In genomic region chr5:58366461-58366860, GRCh38 we compare ENCODE assay signal across 16 cellular contexts.
DNase-seq lines count a peak whose midpoint lies in the region; ATAC-seq and TF ChIP-seq lines count a peak whose summit lies in the region.
"Had no signal": no experiment of that assay in that cellular context is flagged by ENCODE, and none has a peak within 500 bp of the region (broad histone marks: within the 10 kb centered on the region; RNA-seq: fewer than 3 reads in every experiment).

No MANE protein-coding gene starts in this region.

- CTCF ChIA-PET in SK-N-SH (lab: Yijun Ruan, JAX), result no interaction called here

- H3K9me3 ChIP-seq in fibroblast of lung (ENCODE audit: control insufficient read depth, insufficient read depth, low read depth, low read length) (no peaks in the 10 kb centered on the region), mesenchymal stem cell (ENCODE audit: control insufficient read depth, low read length) (no peaks in the 10 kb centered on the region), SK-N-SH (no peaks in the 10 kb centered on the region)

- H2AK5ac ChIP-seq in mesenchymal stem cell (ENCODE audit: low read length, severe bottlenecking), result no peak overlapping the region

- no peak for TF ChIP-seq RAD21 in SK-N-SH (IDR thresholded peaks at IDR 0.05; ENCODE audit: low read length)

- H3K14ac ChIP-seq in mesenchymal stem cell (ENCODE audit: low read length in 2 of 2), result no peak overlapping the region

- POLR2A ChIA-PET in SK-N-SH (lab: Yijun Ruan, JAX), result no interaction called here

- no peak overlapping the region for H2BK120ac ChIP-seq in mesenchymal stem cell (ENCODE audit: low read depth, low read length)

- H3K4me1 ChIP-seq in fibroblast of lung (ENCODE audit: control insufficient read depth, extremely low read depth, insufficient read depth, low read length) (no peaks in the 10 kb centered on the region), mesenchymal stem cell (ENCODE audit: control insufficient read depth, insufficient read depth, low read depth, low read length) (no peaks in the 10 kb centered on the region), SK-N-SH (ENCODE audit: control insufficient read depth in 1 of 2, insufficient read depth in 2 of 2, low read depth in 1 of 2, low read length in 1 of 2) (no peaks in the 10 kb centered on the region)
- H3K4me1 ChIP-seq: parathyroid adenoma had no signal

- H3K27me3 ChIP-seq in fibroblast of lung (ENCODE audit: control insufficient read depth, insufficient read depth, low read length), result no peaks in the 10 kb centered on the region
- H3K27me3 ChIP-seq in mesenchymal stem cell (ENCODE audit: control insufficient read depth in 1 of 2, insufficient read depth in 1 of 2, low read length in 2 of 2), result no peaks in the 10 kb centered on the region
- no peaks in the 10 kb centered on the region for H3K27me3 ChIP-seq in SK-N-SH (ENCODE audit: insufficient read depth)

- TF ChIP-seq CTCF in fibroblast of lung (conservative IDR thresholded peaks at IDR 0.05 in 1 of 2, IDR thresholded peaks at IDR 0.05 in 1 of 2; ENCODE audit: low read depth in 1 of 2, low read length in 2 of 2), result no peak
- TF ChIP-seq CTCF in SK-N-SH (IDR thresholded peaks at IDR 0.05), result no peak

- H2AFZ ChIP-seq in fibroblast of lung (ENCODE audit: low read length) (no peak overlapping the region), mesenchymal stem cell (ENCODE audit: low read depth, low read length) (no peak overlapping the region), SK-N-SH (ENCODE audit: low read depth) (no peak overlapping the region)
- H2AFZ ChIP-seq: parathyroid adenoma had no signal

- no peak overlapping the region for H3K18ac ChIP-seq in mesenchymal stem cell (ENCODE audit: low read depth in 1 of 2, low read length in 2 of 2)

- no peak overlapping the region for H3K9ac ChIP-seq in fibroblast of lung (ENCODE audit: insufficient read depth, low read length)
- H3K9ac ChIP-seq in mesenchymal stem cell (ENCODE audit: low read length), result peak overlapping the region; percentile 12
- no peak overlapping the region for H3K9ac ChIP-seq in SK-N-SH
- H3K9ac ChIP-seq: parathyroid adenoma had no signal

- H2BK12ac ChIP-seq in mesenchymal stem cell (ENCODE audit: low read length in 2 of 2), result no peak overlapping the region

- H3K4me2 ChIP-seq in fibroblast of lung (ENCODE audit: extremely low read depth, insufficient read depth, low read length) (no peak overlapping the region), mesenchymal stem cell (ENCODE audit: low read length, poor library complexity, severe bottlenecking) (no peak overlapping the region), SK-N-SH (no peak overlapping the region)

- DNase-seq in AG20443 (ENCODE audit: low spot score) (peak; percentile 54), LHCN-M2 (ENCODE audit: low read depth) (peak; percentile 40), fibroblast of lung (ENCODE audit: low read depth in 2 of 2) (peak; percentile 1 to 64), mesenchymal stem cell (peak; percentile 60), SK-N-SH (no peak)
- DNase-seq: activated naive CD8-positive, alpha-beta T cell treated with anti-CD3 and anti-CD28 coated beads, Interleukin-2, amount 10 ng/mL, durations not matched to agents 7 days and 5 days; activated T-cell treated with anti-CD3 and anti-CD28 coated beads, Interleukin-2, amount 50 U/mL, for 48 hours; Kasumi-1; kidney glomerular epithelial cell; NCI-H1436; NCI-H446 treated with DMSO at 0.1 percent for 48 hours; stimulated activated naive CD8-positive, alpha-beta T cell treated with anti-CD3 and anti-CD28 coated beads, Interleukin-15, amount 100 ng/mL, for 72 hours had no signal

- TF ChIP-seq EP300 in SK-N-SH (IDR thresholded peaks at IDR 0.05; ENCODE audit: borderline replicate concordance in 1 of 2, low read depth in 1 of 2, low read length in 1 of 2), result no peak

- no peak overlapping the region for H4K8ac ChIP-seq in mesenchymal stem cell (ENCODE audit: low read length)

- H3K36me3 ChIP-seq in fibroblast of lung (ENCODE audit: control insufficient read depth, insufficient read depth, low read length), result no peaks in the 10 kb centered on the region
- no peaks in the 10 kb centered on the region for H3K36me3 ChIP-seq in mesenchymal stem cell (ENCODE audit: control insufficient read depth in 1 of 2, insufficient read depth in 2 of 2, low read depth in 1 of 2, low read length in 2 of 2)
- no peaks in the 10 kb centered on the region for H3K36me3 ChIP-seq in SK-N-SH (replicated peaks in 1 of 2; ENCODE audit: control insufficient read depth in 1 of 2, insufficient read depth in 2 of 2, low read length in 1 of 2)

- no peaks in the 10 kb centered on the region for H3K9me2 ChIP-seq in SK-N-SH

- no peak overlapping the region for H3K4ac ChIP-seq in mesenchymal stem cell (ENCODE audit: low read depth in 1 of 2, low read length in 2 of 2)

- H3K79me1 ChIP-seq in mesenchymal stem cell (replicated peaks; ENCODE audit: low read length, poor library complexity, severe bottlenecking), result no peaks in the 10 kb centered on the region

- ATAC-seq in HG03442 (IDR thresholded peaks at IDR 0.05; ENCODE audit: unreplicated experiment) (no peak), GM18511 (IDR thresholded peaks at IDR 0.05; ENCODE audit: unreplicated experiment) (no peak), GM18519 (IDR thresholded peaks at IDR 0.05; ENCODE audit: low FRiP score, unreplicated experiment) (no peak)
- ATAC-seq: stimulated activated naive CD8-positive, alpha-beta T cell treated with anti-CD3 and anti-CD28 coated beads, Interleukin-15, amount 100 ng/mL, for 72 hours had no signal

- H3K27ac ChIP-seq in fibroblast of lung (ENCODE audit: insufficient read depth, low read length) (no peak overlapping the region), mesenchymal stem cell (ENCODE audit: low read length, poor library complexity, severe bottlenecking) (no peak overlapping the region), SK-N-SH (ENCODE audit: low read depth in 2 of 2, low read length in 1 of 2) (no peak overlapping the region)
- H3K27ac ChIP-seq: parathyroid adenoma had no signal

- H3K23ac ChIP-seq in mesenchymal stem cell (ENCODE audit: low read length in 2 of 2), result no peak overlapping the region

- H3K79me2 ChIP-seq in fibroblast of lung (ENCODE audit: control insufficient read depth, insufficient read depth, low read length), result no peaks in the 10 kb centered on the region
- H3K79me2 ChIP-seq in SK-N-SH (ENCODE audit: insufficient read depth), result no peaks in the 10 kb centered on the region
- H3K79me2 ChIP-seq: parathyroid adenoma had no signal

- 58% methylated on average over 4 of the region's 4 CpGs for WGBS in mesenchymal stem cell
- WGBS in SK-N-SH (ENCODE audit: low lambda C conversion rate), result 70% methylated on average over 4 of the region's 4 CpGs

- H3K4me3 ChIP-seq in fibroblast of lung (replicated peaks in 1 of 4; ENCODE audit: control extremely low read depth in 1 of 4, insufficient read depth in 1 of 4, low read depth in 3 of 4, low read length in 4 of 4) (no peak overlapping the region), mesenchymal stem cell (ENCODE audit: insufficient read depth in 1 of 2, low read depth in 1 of 2, low read length in 2 of 2) (no peak overlapping the region), SK-N-SH (ENCODE audit: low read depth in 2 of 2, low read length in 1 of 2) (no peak overlapping the region)

- H2BK5ac ChIP-seq in mesenchymal stem cell (ENCODE audit: low read depth, low read length, poor library complexity, severe bottlenecking), result no peak overlapping the region

- no peak overlapping the region for H4K91ac ChIP-seq in mesenchymal stem cell (ENCODE audit: low read length)

- H2BK15ac ChIP-seq in mesenchymal stem cell (ENCODE audit: low read depth, poor library complexity, severe bottlenecking), result no peak overlapping the region

- no peaks in the 10 kb centered on the region for H3F3A ChIP-seq in SK-N-SH (replicated peaks; ENCODE audit: insufficient read depth)

- H4K20me1 ChIP-seq in fibroblast of lung (ENCODE audit: control insufficient read depth, extremely low read depth, insufficient read depth, low read length) (no peaks in the 10 kb centered on the region), SK-N-SH (ENCODE audit: insufficient read depth) (no peaks in the 10 kb centered on the region)

TF ChIP-seq in SK-N-SH, 30 proteins besides CTCF, POLR2A, EP300 and RAD21:
- TF ChIP-seq ZBTB33 (IDR thresholded peaks at IDR 0.05; ENCODE audit: borderline replicate concordance, low read depth), result no peak
- no peak for TF ChIP-seq YY1 (IDR thresholded peaks at IDR 0.05; ENCODE audit: low read depth)
- TF ChIP-seq MEF2A (IDR thresholded peaks at IDR 0.05; ENCODE audit: borderline replicate concordance, low read depth), result no peak
- no peak for TF ChIP-seq USF2 (IDR thresholded peaks at IDR 0.05; ENCODE audit: borderline replicate concordance, low read depth, low read length)
- no peak for TF ChIP-seq FOXM1 (IDR thresholded peaks at IDR 0.05; ENCODE audit: low read depth)
- TF ChIP-seq EZH2phosphoT487 (IDR thresholded peaks at IDR 0.05; ENCODE audit: borderline replicate concordance, low read depth), result no peak
- no peak for TF ChIP-seq GABPA (IDR thresholded peaks at IDR 0.05; ENCODE audit: low read depth)
